22 cellular contexts compared by ENCODE assay signal in genomic region chr1:1974834-1975233, GRCh38. TPM values are rescaled to one million over a fixed set of nuclear protein-coding genes. Genes with fewer than 3 reads are reported as not detected.
DNase-seq lines count a peak whose midpoint lies in the region; ATAC-seq and TF ChIP-seq lines count a peak whose summit lies in the region.
"Had no signal": no experiment of that assay in that cellular context is flagged by ENCODE, and none has a peak within 500 bp of the region (broad histone marks: within the 10 kb centered on the region; RNA-seq: fewer than 3 reads in every experiment).

No MANE protein-coding gene starts in this region.

- ATAC-seq in right cardiac atrium (no peak), left ventricle myocardium superior (no peak), GM18858 (IDR thresholded peaks at IDR 0.05; ENCODE audit: unreplicated experiment) (no peak), HG02610 (IDR thresholded peaks at IDR 0.05; ENCODE audit: unreplicated experiment) (no peak)

- TF ChIP-seq EP300 in Ishikawa (IDR thresholded peaks at IDR 0.05; ENCODE audit: borderline replicate concordance), result no peak

- H3K18ac ChIP-seq in neuronal stem cell (ENCODE audit: low read length), result no peak overlapping the region

- H2AFZ ChIP-seq in neuronal stem cell (ENCODE audit: low read length), result no peak overlapping the region

- no peaks in the 10 kb centered on the region for H3K9me3 ChIP-seq in right cardiac atrium (ENCODE audit: control insufficient read depth, low read length)
- peaks cover 12 to 16% of the 10 kb centered on the region in 2 donors for H3K9me3 ChIP-seq in neuronal stem cell (replicated peaks in 1 of 2; ENCODE audit: control insufficient read depth in 2 of 2, insufficient read depth in 1 of 2, low read depth in 1 of 2, low read length in 2 of 2)

- no peak overlapping the region for H3K23ac ChIP-seq in neuronal stem cell (ENCODE audit: low read depth, low read length, poor library complexity)

- H3K4me2 ChIP-seq in neuronal stem cell (ENCODE audit: insufficient read depth, low read length, poor library complexity, severe bottlenecking), result no peak overlapping the region

- no peak overlapping the region for H2AK5ac ChIP-seq in neuronal stem cell (ENCODE audit: low read depth, low read length)

- WGBS in right cardiac atrium, result 67% methylated on average over 22 of the region's 22 CpGs
- no CpG with 5 or more reads among the region's 22 CpGs for WGBS in neuronal stem cell (ENCODE audit: extremely low coverage in 2 of 2, insufficient read length in 2 of 2, insufficient replicate concordance in 1 of 2), 2 donors

- peak overlapping the region; percentile 87 for H2BK5ac ChIP-seq in neuronal stem cell (ENCODE audit: low read length)

- H3K79me1 ChIP-seq in neuronal stem cell (ENCODE audit: low read depth, low read length), result peaks cover 3% of the 10 kb centered on the region

- no peak overlapping the region for H3K4ac ChIP-seq in neuronal stem cell (ENCODE audit: low read length)

- H3K9ac ChIP-seq in neuronal stem cell (ENCODE audit: low read depth, low read length, poor library complexity), result no peak overlapping the region

- no peaks in the 10 kb centered on the region for H3K27me3 ChIP-seq in right cardiac atrium (ENCODE audit: control insufficient read depth, insufficient read depth)
- H3K27me3 ChIP-seq in neuronal stem cell (ENCODE audit: control insufficient read depth in 3 of 3, insufficient read depth in 3 of 3, low read depth in 1 of 3, low read length in 3 of 3), result peaks cover 0 to 18% (median 2%) of the 10 kb centered on the region in 3 experiments

- H4K8ac ChIP-seq in neuronal stem cell (ENCODE audit: low read depth, low read length), result peak overlapping the region; percentile 6

- peak in 2 of 3 donors; percentile 39 to 48 for DNase-seq in right cardiac atrium
- no peak for DNase-seq in left ventricle myocardium superior
- DNase-seq in iPS-NIHi11 (ENCODE audit: low spot score), result peak; percentile 84
- no peak for DNase-seq in neuronal stem cell (ENCODE audit: low spot score)
- DNase-seq in middle frontal gyrus (ENCODE audit: extremely low spot score, low spot score), result no peak
- DNase-seq: CD4-positive, CD25-positive, alpha-beta regulatory T cell; DMS153; HFFc6; KBM-7; NCI-H2029; NCI-H446; NCI-H524 treated with DMSO at 0.1 percent for 48 hours; NCI-H774 had no signal

- peak overlapping the region; percentile 25 for H2BK12ac ChIP-seq in neuronal stem cell (ENCODE audit: low read length)

- H3K36me3 ChIP-seq in neuronal stem cell (replicated peaks in 1 of 2; ENCODE audit: control insufficient read depth in 2 of 2, insufficient read depth in 2 of 2, low read length in 2 of 2), result no peaks in the 10 kb centered on the region

- H2BK120ac ChIP-seq in neuronal stem cell (ENCODE audit: low read depth, low read length), result peak overlapping the region; percentile 31

- no peaks in the 10 kb centered on the region for H3K4me1 ChIP-seq in right cardiac atrium (ENCODE audit: control insufficient read depth, insufficient read depth, low read length)
- peaks cover 0 to 17% of the 10 kb centered on the region in 2 donors for H3K4me1 ChIP-seq in neuronal stem cell (ENCODE audit: control insufficient read depth in 2 of 2, insufficient read depth in 1 of 2, low read depth in 1 of 2, low read length in 2 of 2)

- H3K14ac ChIP-seq in neuronal stem cell (ENCODE audit: low read length), result peak overlapping the region; percentile 64

- no peak overlapping the region for H4K91ac ChIP-seq in neuronal stem cell (ENCODE audit: low read depth, low read length, poor library complexity)

- H3K4me3 ChIP-seq in right cardiac atrium (ENCODE audit: low read length) (no peak overlapping the region), neuronal stem cell (ENCODE audit: low read length in 2 of 2) (no peak overlapping the region)

- intact Hi-C loops in right cardiac atrium (cut with DNase I) (no loop called here), left ventricle myocardium superior (cut with micrococcal nuclease) (no loop called here)

- TF ChIP-seq RAD21 in Ishikawa (IDR thresholded peaks at IDR 0.05; ENCODE audit: low read depth), result no peak

- no peak overlapping the region for H3K27ac ChIP-seq in right cardiac atrium (ENCODE audit: low read length)
- H3K27ac ChIP-seq in neuronal stem cell (replicated peaks; ENCODE audit: low read length), result no peak overlapping the region
- H3K27ac ChIP-seq: HL-60 had no signal

- no peak overlapping the region for H2BK15ac ChIP-seq in neuronal stem cell (ENCODE audit: low read length)

TF ChIP-seq in Ishikawa, 13 proteins besides CTCF, POLR2A, EP300 and RAD21:
- TF ChIP-seq EGR1 (IDR thresholded peaks at IDR 0.05) (no peak), REST (IDR thresholded peaks at IDR 0.05; ENCODE audit: low read depth) (peak; percentile 72), TEAD4 (IDR thresholded peaks at IDR 0.05) (peak; percentile 50), YY1 (IDR thresholded peaks at IDR 0.05; ENCODE audit: low read depth) (no peak)

RNA-seq across cellular contexts. Expression of gene CFAP74, which starts 28.8 kb away (rescaled TPM):
- total RNA-seq in right cardiac atrium, result not detected
- 0.11 TPM for polyA plus RNA-seq in right cardiac atrium
- total RNA-seq in left ventricle myocardium superior, result not detected
- polyA plus RNA-seq in neuronal stem cell (2013, experiment 1 of 2), result 0.31 TPM
- 0.22 TPM for polyA plus RNA-seq in neuronal stem cell (2013, experiment 2 of 2)
- total RNA-seq: A172; CD4-positive, CD25-positive, alpha-beta regulatory T cell; G401; HFFc6; LHCN-M2; MCF 10A had no signal
- polyA plus RNA-seq: BJ; CD4-positive, CD25-positive, alpha-beta regulatory T cell had no signal

RNA-seq across cellular contexts. Expression of gene GABRD, which starts 44.3 kb away (rescaled TPM):
- total RNA-seq in right cardiac atrium (under 1 TPM in 3 of 4 donors, not detected in 1; 0.26 to 0.85 (median 0.45) TPM), left ventricle myocardium superior (0.20 TPM)
- polyA plus RNA-seq in right cardiac atrium, result 0.48 TPM
- polyA plus RNA-seq in neuronal stem cell (2013, experiment 1 of 2), result 0.08 TPM
- polyA plus RNA-seq in neuronal stem cell (2013, experiment 2 of 2), result 0.04 TPM
- total RNA-seq: HFFc6, LHCN-M2, MCF 10A had no signal
- polyA plus RNA-seq: BJ; CD4-positive, CD25-positive, alpha-beta regulatory T cell had no signal

RNA-seq across cellular contexts. Expression of gene TMEM52, which starts 55.8 kb away (rescaled TPM):
- total RNA-seq in right cardiac atrium, result under 1 TPM; 0.34 to 0.89 (median 0.59) TPM
- 1.9 TPM for polyA plus RNA-seq in right cardiac atrium
- total RNA-seq in left ventricle myocardium superior, result 1.7 TPM
- 7.3 TPM for polyA plus RNA-seq in neuronal stem cell (2013, experiment 1 of 2)
- 7.1 TPM for polyA plus RNA-seq in neuronal stem cell (2013, experiment 2 of 2)
- total RNA-seq: A172 had no signal

RNA-seq across cellular contexts. Expression of gene CALML6, which starts 59.8 kb away (rescaled TPM):
- total RNA-seq in right cardiac atrium (under 1 TPM in 2 of 4 donors, not detected in 2; 0.24 to 0.36 TPM), left ventricle myocardium superior (not detected)
- polyA plus RNA-seq in right cardiac atrium, result 0.18 TPM
- polyA plus RNA-seq in neuronal stem cell (2013, experiment 1 of 2), result 0.07 TPM
- polyA plus RNA-seq in neuronal stem cell (2013, experiment 2 of 2), result 0.08 TPM
- total RNA-seq: A172; CD4-positive, CD25-positive, alpha-beta regulatory T cell; G401 had no signal
- polyA plus RNA-seq: CD4-positive, CD25-positive, alpha-beta regulatory T cell had no signal

Comparison
In these comparisons a context has a peak if more than half of its experiments do, and no peak if none do; other contexts are left out.
1. DNase-seq: peak in right cardiac atrium (2 of 3) and iPS-NIHi11 (single experiment); none in left ventricle myocardium superior (single experiment), neuronal stem cell (single experiment) and middle frontal gyrus (single experiment).